In genomic region chr5:171397599-171397998, GRCh38 we compare ENCODE assay signal across 15 cellular contexts. TPM values are rescaled to one million over a fixed set of nuclear protein-coding genes. Genes with fewer than 3 reads are reported as not detected.
"Had no signal": no experiment of that assay in that cellular context is flagged by ENCODE, and none has a peak within 500 bp of the region (broad histone marks: within the 10 kb centered on the region; RNA-seq: fewer than 3 reads in every experiment).

No MANE protein-coding gene starts in this region.

- H2AFZ ChIP-seq: hepatocyte had no signal

- H3K4me2 ChIP-seq: hepatocyte had no signal

- H3K27me3 ChIP-seq: hepatocyte had no signal

- H3K27me3 Mint-ChIP-seq: activated CD4-positive, alpha-beta T cell treated with anti-CD3 and anti-CD28 coated beads for 36 hours; type B pancreatic cell had no signal

- H3K9me3 Mint-ChIP-seq: type B pancreatic cell had no signal

- DNase-seq: activated CD4-positive, alpha-beta T cell treated with anti-CD3 and anti-CD28 coated beads for 36 hours; activated CD8-positive, alpha-beta memory T cell treated with anti-CD3 and anti-CD28 coated beads for 24 hours; activated gamma-delta T cell treated with Interleukin-2 at 50 U/mL for 16 hours; caudate nucleus; effector CD4-positive, alpha-beta T cell; kidney; midbrain; substantia nigra; T-helper 9 cell had no signal

- H3K4me3 ChIP-seq: coronary artery, hepatocyte had no signal

- H3K27ac ChIP-seq: coronary artery, hepatocyte, VCaP had no signal

- H3K4me3 Mint-ChIP-seq: activated CD4-positive, alpha-beta T cell treated with anti-CD3 and anti-CD28 coated beads for 36 hours had no signal

- ATAC-seq: activated CD4-positive, alpha-beta T cell treated with anti-CD3 and anti-CD28 coated beads for 36 hours had no signal

- FAIRE-seq: kidney had no signal

RNA-seq across cellular contexts. Expression of gene FGF18, which starts 21.8 kb away (rescaled TPM):
- total RNA-seq: activated CD4-positive, alpha-beta T cell treated with anti-CD3 and anti-CD28 coated beads for 36 hours; SK-MEL-5 had no signal
- polyA plus RNA-seq: liver had no signal
